Comparison of ENCODE assay signal across 11 cellular contexts in the genomic region with DNA sequence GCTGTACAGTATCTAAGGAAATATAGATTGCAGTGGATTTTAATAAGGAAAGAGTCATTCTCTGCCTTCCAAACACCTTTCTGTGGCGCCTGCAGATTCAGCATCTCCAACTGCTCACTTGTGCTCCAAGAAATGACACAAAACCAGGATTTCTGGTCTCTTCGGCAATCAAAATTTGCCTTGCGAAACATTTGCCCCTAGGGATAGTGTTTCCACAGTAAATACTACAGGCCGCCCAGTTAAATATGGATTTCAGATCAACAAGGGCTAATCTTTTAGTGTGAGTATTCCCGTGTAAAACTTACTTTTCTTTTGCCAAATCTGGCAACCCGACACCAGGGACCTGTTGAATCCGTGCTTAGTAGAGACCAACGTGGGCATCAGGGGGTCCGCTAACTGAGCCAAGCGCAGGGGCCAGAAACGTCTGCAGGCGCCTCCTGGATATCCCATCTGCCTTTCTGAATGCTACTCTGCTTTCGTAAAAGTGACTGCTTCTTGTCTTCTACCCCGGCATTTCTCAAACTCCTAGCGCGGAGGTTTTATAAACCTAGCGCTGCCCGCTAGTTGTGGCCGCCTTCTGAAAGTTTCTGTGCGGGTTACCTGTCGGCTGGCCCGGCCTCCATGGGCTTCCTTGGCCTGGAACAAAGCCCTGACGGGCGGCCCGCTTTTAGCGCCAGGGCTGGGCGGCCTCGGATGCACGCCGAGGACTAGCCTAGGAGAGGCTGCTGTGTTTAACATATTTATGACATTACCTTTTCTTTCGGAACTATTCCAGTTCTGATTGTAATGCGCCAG. TPM values are rescaled to one million over a fixed set of nuclear protein-coding genes. Genes with fewer than 3 reads are reported as not detected.
DNase-seq lines count a peak whose midpoint lies in the region; ATAC-seq and TF ChIP-seq lines count a peak whose summit lies in the region.
"Had no signal": no experiment of that assay in that cellular context is flagged by ENCODE, and none has a peak within 500 bp of the region (broad histone marks: within the 10 kb centered on the region; RNA-seq: fewer than 3 reads in every experiment).

No MANE protein-coding gene starts in this region.

- DNase-seq in activated CD8-positive, alpha-beta memory T cell treated with anti-CD3 and anti-CD28 coated beads for 24 hours = peak; percentile 66
- no peak for DNase-seq in activated CD8-positive, alpha-beta memory T cell treated with anti-CD3 and anti-CD28 coated beads, Interleukin-2, amount 50 U/mL, for 4 hours
- no peak for DNase-seq in brain microvascular endothelial cell
- DNase-seq in lung (ENCODE audit: low spot score) = no peak
- DNase-seq in NCI-H128 (lab: John Stamatoyannopoulos, UW; ENCODE audit: unreplicated experiment) = no peak
- DNase-seq in middle frontal gyrus (ENCODE audit: extremely low spot score, low spot score) = no peak
- DNase-seq in HT-29 (ENCODE audit: low spot score) = no peak
- DNase-seq: AML-193, caudate nucleus, SJCRH30 had no signal

- peak overlapping the region; percentile 60 for H3K4me3 ChIP-seq in brain microvascular endothelial cell (ENCODE audit: low read depth, low read length)
- H3K4me3 ChIP-seq in lung = peak overlapping the region; percentile 66
- peak overlapping the region; percentile 36 for H3K4me3 ChIP-seq in thymus (ENCODE audit: low read length)
- H3K4me3 ChIP-seq: SJCRH30 had no signal

- ATAC-seq in lung (ENCODE audit: insufficient read depth, low FRiP score) = no peak

- H3K4me1 ChIP-seq in lung (ENCODE audit: control insufficient read depth in 2 of 2, insufficient read depth in 2 of 2, low read length in 2 of 2) (peaks cover 0 to 24% of the 10 kb centered on the region in 2 donors), thymus (ENCODE audit: control insufficient read depth, insufficient read depth, low read length) (no peaks in the 10 kb centered on the region)
- H3K4me1 ChIP-seq: SJCRH30 had no signal

- no peak overlapping the region for H3K27ac ChIP-seq in brain microvascular endothelial cell
- H3K27ac ChIP-seq in lung (ENCODE audit: low read depth in 1 of 2, low read length in 1 of 2) = peak overlapping the region in 1 of 2 donors; percentile 38
- peak overlapping the region; percentile 46 for H3K27ac ChIP-seq in thymus (ENCODE audit: low read depth)
- H3K27ac ChIP-seq: SJCRH30 had no signal

- H3K27me3 ChIP-seq in brain microvascular endothelial cell (replicated peaks) = peaks cover 11% of the 10 kb centered on the region
- no peaks in the 10 kb centered on the region for H3K27me3 ChIP-seq in lung (ENCODE audit: control insufficient read depth, insufficient read depth)
- peaks cover 56% of the 10 kb centered on the region for H3K27me3 ChIP-seq in thymus (ENCODE audit: control insufficient read depth, insufficient read depth)
- H3K27me3 ChIP-seq: SJCRH30 had no signal

- TF ChIP-seq CTCF in brain microvascular endothelial cell (IDR thresholded peaks at IDR 0.05; ENCODE audit: low read depth, low read length, missing control alignments) (no peak), lung (IDR thresholded peaks at IDR 0.05; ENCODE audit: control extremely low read depth, extremely low read depth) (no peak)

- H3K36me3 ChIP-seq in brain microvascular endothelial cell (replicated peaks) (no peaks in the 10 kb centered on the region), lung (ENCODE audit: control insufficient read depth in 2 of 2, insufficient read depth in 2 of 2, low read length in 2 of 2) (no peaks in the 10 kb centered on the region), thymus (ENCODE audit: control insufficient read depth, insufficient read depth) (no peaks in the 10 kb centered on the region)
- H3K36me3 ChIP-seq: SJCRH30 had no signal

- 22 to 37% methylated on average over 32 of the region's 32 CpGs for WGBS in lung, 2 donors
- WGBS in thymus = 18% methylated on average over 32 of the region's 32 CpGs

- peaks cover 0 to 8% of the 10 kb centered on the region in 2 donors for H3K9me3 ChIP-seq in lung (ENCODE audit: control insufficient read depth in 2 of 2, insufficient read depth in 1 of 2, low read length in 1 of 2)
- no peaks in the 10 kb centered on the region for H3K9me3 ChIP-seq in thymus (ENCODE audit: control insufficient read depth)
- H3K9me3 ChIP-seq: SJCRH30 had no signal

- in situ Hi-C loops in brain microvascular endothelial cell (cut with HindIII; ENCODE audit: low pct_ligation_motif_present, low sequenced_read_pairs) = no loop called here

RNA-seq across cellular contexts. Expression of gene CYP1B1, which starts 2.5 kb away (rescaled TPM):
- total RNA-seq in lung = 10 to 100 TPM in 1 of 2 donors, 1 to 10 TPM in 1; 9.8 to 47.7 TPM
- polyA plus RNA-seq in lung (10 to 100 TPM; 29.3 to 33.2 TPM), thymus (40.8 TPM)
- 13.5 and 17.7 TPM in 2 replicates for total RNA-seq in HT-29 (2014; rRNA removed; shearing (Covaris generic))
- total RNA-seq: SJCRH30 had no signal
